Comparison of ENCODE assay signal across 18 cellular contexts in genomic region chr9:24498632-24499031, GRCh38. TPM values are rescaled to one million over a fixed set of nuclear protein-coding genes. Genes with fewer than 3 reads are reported as not detected.
DNase-seq lines count a peak whose midpoint lies in the region; ATAC-seq and TF ChIP-seq lines count a peak whose summit lies in the region.
"Had no signal": no experiment of that assay in that cellular context is flagged by ENCODE, and none has a peak within 500 bp of the region (broad histone marks: within the 10 kb centered on the region; RNA-seq: fewer than 3 reads in every experiment).

No MANE protein-coding gene starts in this region.

- H4K91ac ChIP-seq in neuronal stem cell (ENCODE audit: low read depth, low read length, poor library complexity): no peak overlapping the region

- H3K4me1 ChIP-seq in HUES64 (ENCODE audit: insufficient read depth, low read length) (peaks cover 84% of the 10 kb centered on the region), neuronal stem cell (ENCODE audit: control insufficient read depth in 2 of 2, insufficient read depth in 1 of 2, low read depth in 1 of 2, low read length in 2 of 2) (peaks cover 0 to 12% of the 10 kb centered on the region in 2 donors)
- H3K4me1 ChIP-seq: A549, BE2C had no signal

- H3K4ac ChIP-seq in neuronal stem cell (ENCODE audit: low read length): no peak overlapping the region

- H3K27me3 ChIP-seq in HUES64 (ENCODE audit: insufficient read depth, low read length) (no peaks in the 10 kb centered on the region), neuronal stem cell (ENCODE audit: control insufficient read depth in 3 of 3, insufficient read depth in 3 of 3, low read depth in 1 of 3, low read length in 3 of 3) (no peaks in the 10 kb centered on the region)
- H3K27me3 ChIP-seq: BE2C had no signal

- WGBS in HUES64: 42% methylated on average over 2 of the region's 2 CpGs
- no CpG with 5 or more reads among the region's 2 CpGs for WGBS in neuronal stem cell (ENCODE audit: extremely low coverage in 2 of 2, insufficient read length in 2 of 2, insufficient replicate concordance in 1 of 2), 2 donors

- no peaks in the 10 kb centered on the region for H3K79me1 ChIP-seq in neuronal stem cell (ENCODE audit: low read depth, low read length)

- H3K27ac ChIP-seq in HUES64 (ENCODE audit: low read depth, low read length): peak overlapping the region; percentile 81
- no peak overlapping the region for H3K27ac ChIP-seq in neuronal stem cell (replicated peaks; ENCODE audit: low read length)
- H3K27ac ChIP-seq: A549, C4-2B had no signal

- H2AFZ ChIP-seq in neuronal stem cell (ENCODE audit: low read length): peak overlapping the region; percentile 60

- no peak overlapping the region for H3K18ac ChIP-seq in neuronal stem cell (ENCODE audit: low read length)

- H3K36me3 ChIP-seq in HUES64 (ENCODE audit: insufficient read depth, low read length) (no peaks in the 10 kb centered on the region), neuronal stem cell (replicated peaks in 1 of 2; ENCODE audit: control insufficient read depth in 2 of 2, insufficient read depth in 2 of 2, low read length in 2 of 2) (no peaks in the 10 kb centered on the region)
- H3K36me3 ChIP-seq: BE2C had no signal

- no peak overlapping the region for H2AK5ac ChIP-seq in neuronal stem cell (ENCODE audit: low read depth, low read length)

- H3K9me3 Mint-ChIP-seq in glutamatergic neuron (ENCODE audit: unreplicated experiment): no peaks in the 10 kb centered on the region

- H3K27me3 Mint-ChIP-seq in glutamatergic neuron (ENCODE audit: unreplicated experiment): no peaks in the 10 kb centered on the region
- H3K27me3 Mint-ChIP-seq: CD4-positive, alpha-beta memory T cell had no signal

- H2BK12ac ChIP-seq in neuronal stem cell (ENCODE audit: low read length): no peak overlapping the region

- no peak overlapping the region for H3K4me2 ChIP-seq in neuronal stem cell (ENCODE audit: insufficient read depth, low read length, poor library complexity, severe bottlenecking)
- H3K4me2 ChIP-seq: A549 had no signal

- H3K14ac ChIP-seq in neuronal stem cell (ENCODE audit: low read length): no peak overlapping the region

- ATAC-seq in HG02973 (IDR thresholded peaks at IDR 0.05; ENCODE audit: unreplicated experiment) (no peak), HG03460 (IDR thresholded peaks at IDR 0.05; ENCODE audit: unreplicated experiment) (no peak)
- ATAC-seq: A549, GM12878, K562 had no signal

- DNase-seq in glutamatergic neuron: no peak
- DNase-seq in iPS-NIHi11 (ENCODE audit: low spot score): peak; percentile 15
- DNase-seq in neuronal stem cell (ENCODE audit: low spot score): no peak
- DNase-seq in NCI-H524 (lab: John Stamatoyannopoulos, UW): no peak
- no peak for DNase-seq in NCI-H748 (lab: John Stamatoyannopoulos, UW; ENCODE audit: unreplicated experiment)
- DNase-seq: BE2C; CD4-positive, alpha-beta memory T cell; DMS79 had no signal

- H3K9ac ChIP-seq in HUES64 (ENCODE audit: low read depth, low read length) (peak overlapping the region; percentile 44), neuronal stem cell (ENCODE audit: low read depth, low read length, poor library complexity) (no peak overlapping the region)

- H3K4me3 Mint-ChIP-seq in glutamatergic neuron (ENCODE audit: unreplicated experiment): no peak overlapping the region
- H3K4me3 Mint-ChIP-seq: CD4-positive, alpha-beta memory T cell had no signal

- peaks cover 42% of the 10 kb centered on the region for H3K4me1 Mint-ChIP-seq in glutamatergic neuron (ENCODE audit: low read depth, unreplicated experiment)
- H3K4me1 Mint-ChIP-seq: CD4-positive, alpha-beta memory T cell had no signal

- no peak overlapping the region for H3K23ac ChIP-seq in neuronal stem cell (ENCODE audit: low read depth, low read length, poor library complexity)

- H2BK5ac ChIP-seq in neuronal stem cell (ENCODE audit: low read length): no peak overlapping the region

- H3K27ac Mint-ChIP-seq in glutamatergic neuron (ENCODE audit: unreplicated experiment): peak overlapping the region; percentile 21
- H3K27ac Mint-ChIP-seq: CD4-positive, alpha-beta memory T cell had no signal

- H3K9me3 ChIP-seq in HUES64 (ENCODE audit: insufficient read depth, low read depth, low read length): no peaks in the 10 kb centered on the region
- no peaks in the 10 kb centered on the region for H3K9me3 ChIP-seq in neuronal stem cell (replicated peaks in 1 of 2; ENCODE audit: control insufficient read depth in 2 of 2, insufficient read depth in 1 of 2, low read depth in 1 of 2, low read length in 2 of 2)
- H3K9me3 ChIP-seq: A549, BE2C had no signal

- no peak overlapping the region for H3K4me3 ChIP-seq in HUES64 (ENCODE audit: low read length)
- H3K4me3 ChIP-seq in neuronal stem cell (ENCODE audit: low read length in 2 of 2): no peak overlapping the region
- H3K4me3 ChIP-seq: A549, GM12878, K562 had no signal

- H2BK120ac ChIP-seq in neuronal stem cell (ENCODE audit: low read depth, low read length): no peak overlapping the region

- no peak for TF ChIP-seq CTCF in glutamatergic neuron (IDR thresholded peaks at IDR 0.05; ENCODE audit: partially characterized antibody, unreplicated experiment)

- no peak overlapping the region for H2BK15ac ChIP-seq in neuronal stem cell (ENCODE audit: low read length)

- no peaks in the 10 kb centered on the region for H3K36me3 Mint-ChIP-seq in glutamatergic neuron (ENCODE audit: unreplicated experiment)
- H3K36me3 Mint-ChIP-seq: CD4-positive, alpha-beta memory T cell had no signal

- no peak overlapping the region for H4K8ac ChIP-seq in neuronal stem cell (ENCODE audit: low read depth, low read length)

RNA-seq across cellular contexts. Expression of gene IZUMO3, which starts 47.1 kb away (rescaled TPM):
- polyA plus RNA-seq in HUES64 (2013, experiment 1 of 2): not detected
- polyA plus RNA-seq in HUES64 (2013, experiment 2 of 2): not detected
- not detected for total RNA-seq in glutamatergic neuron (ENCODE audit: unreplicated experiment)
- not detected for polyA plus RNA-seq in neuronal stem cell (2013, experiment 1 of 2)
- polyA plus RNA-seq in neuronal stem cell (2013, experiment 2 of 2): not detected
- total RNA-seq: CD4-positive, alpha-beta memory T cell; G401; GM12878; HT1080; K562 had no signal
- polyA plus RNA-seq: A549; AG04450; CD4-positive, alpha-beta memory T cell; GM12878; K562 had no signal
